9 cellular contexts compared by ENCODE assay signal in the genomic region with DNA sequence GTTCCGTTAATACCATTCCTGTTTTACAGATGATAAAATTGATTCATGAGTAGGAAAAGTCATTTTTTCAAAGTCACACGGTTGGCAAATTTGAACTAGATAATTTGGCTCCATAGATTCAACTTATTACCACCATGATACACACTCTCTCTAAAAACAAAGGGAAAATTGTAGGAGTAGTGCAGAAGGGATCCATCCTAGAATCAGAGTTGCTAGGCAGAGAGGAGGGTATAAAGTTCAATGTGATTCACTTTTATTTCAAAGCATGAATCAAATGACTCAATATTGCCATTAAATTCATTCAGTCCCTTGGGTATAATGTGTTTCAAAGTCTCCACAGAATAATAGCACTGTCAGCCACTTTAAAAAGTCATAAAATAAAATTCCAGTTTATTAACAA.
"Had no signal": no experiment of that assay in that cellular context is flagged by ENCODE, and none has a peak within 500 bp of the region (broad histone marks: within the 10 kb centered on the region; RNA-seq: fewer than 3 reads in every experiment).

No MANE protein-coding gene starts in this region.

- H3K9me3 ChIP-seq: HAP-1 had no signal

- ATAC-seq: GM23338, HCT116 had no signal

- H3K4me3 ChIP-seq: GM23248, GM23338, HAP-1 had no signal

- H2AFZ ChIP-seq: GM23248, GM23338 had no signal

- H3K4me2 ChIP-seq: GM23338 had no signal

- H3K9ac ChIP-seq: GM23248 had no signal

- H3K36me3 ChIP-seq: HAP-1 had no signal

- H3K27ac ChIP-seq: GM23248 had no signal

- DNase-seq: GM23248, GOT3, H7, H9, HCEC 1CT, HFFc6 had no signal
